19 cellular contexts compared by ENCODE assay signal in the genomic region with DNA sequence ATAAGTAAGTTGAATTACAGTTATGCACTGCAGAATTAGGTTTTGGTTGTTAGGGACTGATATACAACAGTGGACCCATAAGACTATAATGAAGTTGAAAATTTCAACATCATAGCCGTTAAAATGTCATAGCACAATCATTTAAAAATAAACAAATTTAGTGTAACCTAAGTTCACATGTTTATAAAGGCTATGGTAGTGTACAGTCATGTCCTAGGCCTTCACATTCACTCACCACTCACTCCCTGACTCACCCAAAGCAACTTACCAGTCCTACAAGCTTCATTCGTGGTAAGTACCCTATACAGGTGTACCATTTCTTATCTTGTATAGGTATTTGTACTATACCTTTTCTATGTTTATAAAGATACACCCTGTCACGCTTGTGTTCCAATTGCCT.
"Had no signal": no experiment of that assay in that cellular context is flagged by ENCODE, and none has a peak within 500 bp of the region (broad histone marks: within the 10 kb centered on the region; RNA-seq: fewer than 3 reads in every experiment).

No MANE protein-coding gene starts in this region.

- H3K4me1 ChIP-seq: esophagus squamous epithelium, spleen, upper lobe of right lung had no signal

- H3K27ac ChIP-seq: brain microvascular endothelial cell, esophagus squamous epithelium, spleen, upper lobe of right lung had no signal

- ATAC-seq: activated CD8-positive, alpha-beta memory T cell treated with anti-CD3 and anti-CD28 coated beads, Interleukin-2, amount 10 ng/mL, durations not matched to agents 7 days and 5 days; left colon; mucosa of descending colon; natural killer cell; right cardiac atrium; stimulated activated naive CD8-positive, alpha-beta T cell treated with anti-CD3 and anti-CD28 coated beads, Interleukin-15, Interleukin-2, amounts not matched to agents 100 U/mL and 50 U/mL, for 24 hours; upper lobe of right lung had no signal

- H3K4me3 ChIP-seq: esophagus squamous epithelium, mucosa of descending colon, spleen, upper lobe of right lung had no signal

- DNase-seq: activated CD4-positive, alpha-beta T cell treated with anti-CD3 and anti-CD28 coated beads, Interleukin-2, amount 50 U/mL, for 4 hours; activated CD4-positive, CD25-positive, alpha-beta regulatory T cell treated with anti-CD3 and anti-CD28 coated beads, Interleukin-2, amount 50 U/mL, for 72 hours; activated CD8-positive, alpha-beta memory T cell treated with anti-CD3 and anti-CD28 coated beads, Interleukin-2, amount 10 ng/mL, durations not matched to agents 7 days and 5 days; activated gamma-delta T cell; activated T-cell treated with anti-CD3 and anti-CD28 coated beads, Interleukin-2, amount 50 U/mL, for 24 hours; brain microvascular endothelial cell; endodermal cell; esophagus squamous epithelium; hypothalamus; left colon; mucosa of descending colon; natural killer cell; right cardiac atrium; spleen; stimulated activated CD4-positive, alpha-beta T cell treated with anti-CD3 and anti-CD28 coated beads, Interleukin-2, amount 100 ng/mL, for 24 hours; stimulated activated CD8-positive, alpha-beta memory T cell treated with anti-CD3 and anti-CD28 coated beads, Interleukin-4, amount 100 ng/mL, for 48 hours; stimulated activated naive CD8-positive, alpha-beta T cell treated with anti-CD3 and anti-CD28 coated beads, Interleukin-15, Interleukin-2, amounts not matched to agents 100 U/mL and 50 U/mL, for 24 hours; SW 1271; upper lobe of right lung had no signal

- H3K36me3 ChIP-seq: brain microvascular endothelial cell, esophagus squamous epithelium, spleen, upper lobe of right lung had no signal

- H3K27me3 ChIP-seq: brain microvascular endothelial cell, esophagus squamous epithelium, upper lobe of right lung had no signal

- H3K9me3 ChIP-seq: esophagus squamous epithelium, mucosa of descending colon, spleen, upper lobe of right lung had no signal
